Comparison of ENCODE assay signal across 13 cellular contexts in the genomic region with DNA sequence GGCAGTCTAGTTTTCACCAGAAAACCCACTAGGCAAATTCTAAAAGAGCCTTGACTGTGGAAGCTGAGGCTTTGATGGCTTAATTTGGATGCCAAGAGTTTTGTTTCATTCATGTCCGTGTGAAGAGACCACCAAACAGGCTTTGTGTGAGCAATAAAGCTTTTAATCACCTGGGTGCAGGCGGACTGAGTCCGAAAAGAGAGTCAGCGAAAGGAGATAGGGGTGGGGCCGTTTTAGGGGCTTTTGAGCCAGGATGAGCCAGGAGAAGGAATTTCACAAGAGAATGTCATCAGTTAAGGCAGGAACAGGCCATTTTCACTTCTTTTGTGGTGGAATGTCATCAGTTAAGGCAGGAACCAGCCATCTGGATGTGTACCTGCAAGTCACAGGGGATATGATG. TPM values are rescaled to one million over a fixed set of nuclear protein-coding genes. Genes with fewer than 3 reads are reported as not detected.
A peak's percentile ranks its signal among the peaks of the same experiment; 100 is the strongest.
DNase-seq lines count a peak whose midpoint lies in the region; FAIRE-seq and TF ChIP-seq lines count a peak whose summit lies in the region.
"Not testable (repeated sequence)": the region's sequence is repeated elsewhere in the genome, so short reads cannot be mapped to it uniquely, and the experiment has no call there.
"Had no signal": no experiment of that assay in that cellular context is flagged by ENCODE, and none has a peak within 500 bp of the region (broad histone marks: within the 10 kb centered on the region; RNA-seq: fewer than 3 reads in every experiment).

No MANE protein-coding gene starts in this region.

- H3K4me3 ChIP-seq in PC-9; H1 (ENCODE audit: extremely low read depth in 1 of 4, insufficient read depth in 2 of 4, low read depth in 3 of 4, low read length in 4 of 4); mesendoderm (ENCODE audit: low read length): not testable (repeated sequence)

- not testable (repeated sequence) for BruUV-seq in PC-9 (replicated peaks; lab: Mats Ljungman, UMichigan)

- not testable (repeated sequence) for H3F3A ChIP-seq in PC-9 (ENCODE audit: insufficient read depth, low read depth)

- H3K4me1 ChIP-seq in H9 (ENCODE audit: insufficient read depth, low read length); H1 (replicated peaks in 1 of 4; ENCODE audit: control insufficient read depth in 3 of 4, insufficient read depth in 4 of 4, low read length in 3 of 4); mesendoderm (ENCODE audit: control insufficient read depth, low read depth, low read length): not testable (repeated sequence)
- H3K4me1 ChIP-seq in PC-9 (replicated peaks; ENCODE audit: insufficient read depth): peaks cover 11% of the 10 kb centered on the region

- not testable (repeated sequence) for H3K56ac ChIP-seq in H9 (ENCODE audit: insufficient read length, low read depth, low read length); H1 (replicated peaks; ENCODE audit: insufficient read length, low read depth, low read length)
- H3K56ac ChIP-seq in mesendoderm (ENCODE audit: low read length): peak overlapping the region; percentile 62

- not testable (repeated sequence) for H3K23ac ChIP-seq in H9 (ENCODE audit: insufficient read length, low read depth, low read length); H1 (ENCODE audit: insufficient read length); mesendoderm (ENCODE audit: low read length)

- H3K23me2 ChIP-seq in H9 (ENCODE audit: insufficient read length, low read depth, low read length, poor library complexity, severe bottlenecking); H1 (ENCODE audit: low read depth, low read length): not testable (repeated sequence)

- not testable (repeated sequence) for H2BK12ac ChIP-seq in H9 (ENCODE audit: insufficient read length, low read depth, low read length); H1 (ENCODE audit: low read depth, low read length)

- not testable (repeated sequence) for H2AFZ ChIP-seq in H9 (ENCODE audit: low read length)
- H2AFZ ChIP-seq in PC-9 (peak overlapping the region; percentile 57; the same call in 1 of the 2 replicates), H1 (ENCODE audit: low read length) (0 out of 2 replicates have a peak overlapping the region, but pooled peaks have one; percentile 33)

- H2BK15ac ChIP-seq in H9 (ENCODE audit: low read depth, low read length); H1 (ENCODE audit: low read length); mesendoderm (replicated peaks; ENCODE audit: low read depth): not testable (repeated sequence)

- H3K27me3 ChIP-seq in H9 (ENCODE audit: insufficient read depth, low read length); PC-9 (ENCODE audit: insufficient read depth, low read depth); H1 (replicated peaks in 1 of 4; ENCODE audit: control insufficient read depth in 3 of 4, extremely low read depth in 1 of 4, insufficient read depth in 3 of 4, low read length in 3 of 4); mesendoderm (ENCODE audit: insufficient read depth, low read length, poor library complexity): not testable (repeated sequence)

- H3K27ac ChIP-seq in H9 (ENCODE audit: insufficient read length, low read depth, low read length); PC-9; H1 (ENCODE audit: low read depth, low read length): not testable (repeated sequence)
- H3K27ac ChIP-seq in mesendoderm (ENCODE audit: low read depth, low read length): peak overlapping the region; percentile 45

- not testable (repeated sequence) for H3K79me1 ChIP-seq in H9 (ENCODE audit: insufficient read depth, low read depth, low read length, poor library complexity, severe bottlenecking); H1 (ENCODE audit: low read depth, low read length); mesendoderm (ENCODE audit: low read length)

- H3K9me3 ChIP-seq in H9 (ENCODE audit: control insufficient read depth, low read depth, low read length); PC-9 (ENCODE audit: insufficient read depth, low read depth); H1 (ENCODE audit: insufficient read depth in 2 of 2, low read depth in 1 of 2, low read length in 1 of 2): not testable (repeated sequence)

- not testable (repeated sequence) for H4K20me1 ChIP-seq in H9 (ENCODE audit: control insufficient read depth, insufficient read depth, insufficient read length); PC-9 (ENCODE audit: insufficient read depth); H1 (replicated peaks in 1 of 2; ENCODE audit: control insufficient read depth in 1 of 2, insufficient read depth in 2 of 2, low read length in 2 of 2)

- H2BK20ac ChIP-seq in H9 (ENCODE audit: low read depth, low read length, poor library complexity, severe bottlenecking); H1 (ENCODE audit: low read length): not testable (repeated sequence)

- peak; percentile 41 for DNase-seq in ELF-1 (ENCODE audit: low read depth, low spot score)
- DNase-seq in H9; PC-9; H1 (ENCODE audit: low read depth in 1 of 2, low spot score in 2 of 2): not testable (repeated sequence)
- DNase-seq in mesendoderm: peak; percentile 50

- peak overlapping the region; percentile 48 for H3K18ac ChIP-seq in H9 (ENCODE audit: insufficient read length, low read depth, low read length)
- not testable (repeated sequence) for H3K18ac ChIP-seq in H1 (ENCODE audit: extremely low read depth, low read length)
- peak overlapping the region; percentile 90 for H3K18ac ChIP-seq in mesendoderm (ENCODE audit: low read length)

- not testable (repeated sequence) for H2BK5ac ChIP-seq in H9 (ENCODE audit: insufficient read length, low read length); H1 (ENCODE audit: low read depth, low read length)
- H2BK5ac ChIP-seq in mesendoderm (ENCODE audit: low read length): peak overlapping the region; percentile 58

- intact Hi-C loops in PC-9 (cut with micrococcal nuclease; ENCODE audit: unreplicated experiment): not testable (repeated sequence)

- H4K91ac ChIP-seq in H9 (ENCODE audit: insufficient read length, low read depth, low read length); H1 (replicated peaks; ENCODE audit: insufficient read length, low read length): not testable (repeated sequence)

- H3K36me3 ChIP-seq in PC-9 (ENCODE audit: low read depth); H1 (ENCODE audit: control insufficient read depth in 2 of 4, insufficient read depth in 4 of 4, low read length in 3 of 4); mesendoderm (ENCODE audit: control insufficient read depth, insufficient read depth, low read length): not testable (repeated sequence)

- H3K4ac ChIP-seq in H9 (ENCODE audit: low read depth, low read length); H1 (replicated peaks; ENCODE audit: insufficient read length, low read depth, low read length): not testable (repeated sequence)
- peak overlapping the region; percentile 36 for H3K4ac ChIP-seq in mesendoderm (ENCODE audit: low read depth, low read length)

- H3K27me3 Mint-ChIP-seq in H9 (ENCODE audit: low read depth): not testable (repeated sequence)

- POLR2A ChIA-PET in PC-9 (lab: Charles Lee; ENCODE audit: unreplicated experiment): not testable (repeated sequence)
- POLR2A ChIA-PET in H1 (lab: Charles Lee; ENCODE audit: partially characterized antibody): interaction anchor here (1.0 kb wide), 1 partner anchor 8 kb away, joined by 3 read pairs; no protein-coding TSS in a partner anchor

- TF ChIP-seq RAD21 in H1 (IDR thresholded peaks at IDR 0.05 in 1 of 2, conservative IDR thresholded peaks at IDR 0.05 in 1 of 2; ENCODE audit: low read depth in 2 of 2, low read length in 2 of 2): not testable (repeated sequence)

- H3K79me2 ChIP-seq in H9 (ENCODE audit: insufficient read depth, low read length); PC-9 (ENCODE audit: low read depth); H1 (ENCODE audit: control insufficient read depth in 1 of 2, insufficient read depth in 2 of 2, low read length in 2 of 2); mesendoderm (ENCODE audit: control insufficient read depth, insufficient read depth, low read length): not testable (repeated sequence)

- FAIRE-seq in H1 (lab: Jason Lieb, UNC): not testable (repeated sequence)

- not testable (repeated sequence) for H3K14ac ChIP-seq in H9 (ENCODE audit: insufficient read depth, low read length); H1 (ENCODE audit: insufficient read length)

- not testable (repeated sequence) for H3K4me3 Mint-ChIP-seq in H9

- H3T11ph ChIP-seq in H9 (ENCODE audit: low read length): not testable (repeated sequence)

- not testable (repeated sequence) for H2BK120ac ChIP-seq in H9 (ENCODE audit: low read depth, low read length, poor library complexity, severe bottlenecking); H1 (replicated peaks; ENCODE audit: low read depth, low read length); mesendoderm (ENCODE audit: low read depth, low read length)

- H3K9ac ChIP-seq in H9 (ENCODE audit: extremely low read depth, insufficient read length, low read length); H1 (replicated peaks in 1 of 4; ENCODE audit: extremely low read depth in 1 of 4, low read depth in 3 of 4, low read length in 3 of 4): not testable (repeated sequence)
- H3K9ac ChIP-seq in mesendoderm (ENCODE audit: low read length): peak overlapping the region; percentile 26

- not testable (repeated sequence) for H3K36me3 Mint-ChIP-seq in H9 (ENCODE audit: insufficient read depth in 1 of 3, low read depth in 3 of 3)

- not testable (repeated sequence) for TF ChIP-seq EP300 in H1 (IDR thresholded peaks at IDR 0.05; ENCODE audit: borderline replicate concordance in 1 of 2, low read depth in 2 of 2, low read length in 2 of 2)

- not testable (repeated sequence) for H4K8ac ChIP-seq in H9 (replicated peaks; ENCODE audit: insufficient read length, low read depth, low read length); H1 (ENCODE audit: extremely low read depth, insufficient read depth, low read length); mesendoderm (ENCODE audit: low read depth, low read length)

- H3K27ac Mint-ChIP-seq in H9: not testable (repeated sequence)

- H3K9me2 ChIP-seq in PC-9 (ENCODE audit: insufficient read depth): not testable (repeated sequence)

- H3K9me3 Mint-ChIP-seq in H9: not testable (repeated sequence)

- TF ChIP-seq CTCF in H9 (conservative IDR thresholded peaks at IDR 0.05); PC-9 (conservative IDR thresholded peaks at IDR 0.05); H1 (IDR thresholded peaks at IDR 0.05; ENCODE audit: control extremely low read depth in 1 of 3, insufficient read depth in 1 of 3, low read depth in 1 of 3, low read length in 3 of 3): not testable (repeated sequence)

- not testable (repeated sequence) for H3K4me2 ChIP-seq in H9 (ENCODE audit: insufficient read depth, insufficient read length, low read length); PC-9; H1 (ENCODE audit: insufficient read depth in 1 of 2, low read depth in 2 of 2, low read length in 2 of 2); mesendoderm (ENCODE audit: low read length)

- not testable (repeated sequence) for H2AK5ac ChIP-seq in H9 (ENCODE audit: insufficient read length, low read length); H1 (ENCODE audit: low read depth, low read length); mesendoderm (ENCODE audit: low read length)

- H3K4me1 Mint-ChIP-seq in H9: not testable (repeated sequence)

- CTCF ChIA-PET in PC-9 (lab: Charles Lee); H1 (lab: Charles Lee; ENCODE audit: partially characterized antibody): not testable (repeated sequence)

- no CpG with 5 or more reads among the region's 5 CpGs for WGBS in H9 (ENCODE audit: extremely low coverage, insufficient read length, low lambda C conversion rate)
- 96% methylated on average over 5 of the region's 5 CpGs; no CpG with 5 or more reads in 1 of the 2 experiments for WGBS in H1 (ENCODE audit: extremely low coverage in 1 of 2, insufficient coverage in 1 of 2, insufficient read length in 1 of 2, insufficient replicate concordance in 2 of 2, low coverage in 1 of 2, low lambda C conversion rate in 2 of 2, missing lambda C conversion rate in 1 of 2), 2 experiments
- no CpG with 5 or more reads among the region's 5 CpGs for WGBS in mesendoderm (ENCODE audit: extremely low coverage, insufficient coverage, low lambda C conversion rate)

- not testable (repeated sequence) for TF ChIP-seq POLR2A in H1 (IDR thresholded peaks at IDR 0.05; ENCODE audit: control extremely low read depth in 1 of 2, low read depth in 2 of 2, low read length in 2 of 2)

- not testable (repeated sequence) for H4K5ac ChIP-seq in H9 (ENCODE audit: insufficient read length, low read depth, low read length); H1 (ENCODE audit: insufficient read length, low read depth, low read length); mesendoderm (ENCODE audit: low read length)

RNA-seq across cellular contexts. Expression of a gene that starts 29.1 kb away (rescaled TPM):
- total RNA-seq in H9 (2021) (not detected in 2 replicates), PC-9 (2021) (not detected in 2 replicates)
- total RNA-seq in H1 (2021; fragmentation: NEBNext Ultra II Directional; extraction: Animal tissue kit (Norgen Biotek cat#: 25700)): not detected in 2 replicates
- polyA plus RNA-seq in H1 (2011; rRNA removed): not detected in 2 replicates
- not detected for polyA plus RNA-seq in H1 (2011; cell fraction: cytosol; rRNA removed)
- not detected for polyA plus RNA-seq in H1 (2011; cell fraction: nucleus; rRNA removed)
- polyA plus RNA-seq in H1 (2012, experiment 1 of 2): not detected in 4 replicates
- polyA plus RNA-seq in H1 (2012, experiment 2 of 2): not detected
- 0.02 TPM for polyA plus RNA-seq in H1 (2013, experiment 1 of 2)
- not detected for polyA plus RNA-seq in H1 (2013, experiment 2 of 2)
- polyA minus RNA-seq in H1 (2011; rRNA and poly(A)+ RNA removed): not detected in 2 replicates
- polyA minus RNA-seq in H1 (2011; cell fraction: cytosol; rRNA and poly(A)+ RNA removed): not detected
- not detected for polyA minus RNA-seq in H1 (2011; cell fraction: nucleus; rRNA and poly(A)+ RNA removed)
- 0.21 TPM for polyA plus RNA-seq in mesendoderm (2013, experiment 1 of 2)
- polyA plus RNA-seq in mesendoderm (2013, experiment 2 of 2): 0.14 TPM
- total RNA-seq: Caco-2; Calu3; CD4-positive, alpha-beta T cell; CD8-positive, alpha-beta T cell; G401; GM12878 had no signal
- polyA plus RNA-seq: AG04450 had no signal

RNA-seq across cellular contexts. Expression of a gene that starts 51.6 kb away (rescaled TPM):
- total RNA-seq in H9 (2021) (not detected in 2 replicates), PC-9 (2021) (not detected in 2 replicates)
- total RNA-seq in H1 (2021; fragmentation: NEBNext Ultra II Directional; extraction: Animal tissue kit (Norgen Biotek cat#: 25700)): not detected in 2 replicates
- not detected in 2 replicates for polyA plus RNA-seq in H1 (2011; rRNA removed)
- not detected for polyA plus RNA-seq in H1 (2011; cell fraction: cytosol; rRNA removed)
- not detected for polyA plus RNA-seq in H1 (2011; cell fraction: nucleus; rRNA removed)
- not detected in 4 replicates for polyA plus RNA-seq in H1 (2012, experiment 1 of 2)
- polyA plus RNA-seq in H1 (2012, experiment 2 of 2): not detected
- polyA plus RNA-seq in H1 (2013, experiment 1 of 2): not detected
- not detected for polyA plus RNA-seq in H1 (2013, experiment 2 of 2)
- not detected in 2 replicates for polyA minus RNA-seq in H1 (2011; rRNA and poly(A)+ RNA removed)
- not detected for polyA minus RNA-seq in H1 (2011; cell fraction: cytosol; rRNA and poly(A)+ RNA removed)
- not detected for polyA minus RNA-seq in H1 (2011; cell fraction: nucleus; rRNA and poly(A)+ RNA removed)
- not detected for polyA plus RNA-seq in mesendoderm (2013, experiment 1 of 2)
- polyA plus RNA-seq in mesendoderm (2013, experiment 2 of 2): 0.01 TPM
- total RNA-seq: A673; Caco-2; Calu3; CD4-positive, alpha-beta T cell; CD8-positive, alpha-beta T cell; G401; GM12878 had no signal
- polyA plus RNA-seq: AG04450 had no signal
